8 cellular contexts compared by ENCODE assay signal in genomic region chr9:97109194-97109811, GRCh38.
A peak's percentile ranks its signal among the peaks of the same experiment; 100 is the strongest.
DNase-seq lines count a peak whose midpoint lies in the region; ATAC-seq, FAIRE-seq and TF ChIP-seq lines count a peak whose summit lies in the region.

No MANE protein-coding gene starts in this region.

- dilution Hi-C loops in mammary epithelial cell (cut with HindIII; ENCODE audit: low sequenced_read_pairs): loop anchor here (10.0 kb wide), 1 partner anchor 235 kb away; no protein-coding TSS in a partner anchor

- no peak overlapping the region for H2AFZ ChIP-seq in OCI-LY1 (ENCODE audit: low read length)
- H2AFZ ChIP-seq in mammary epithelial cell (ENCODE audit: low read depth, low read length): no peak overlapping the region

- no peaks in the 10 kb centered on the region for H3K79me2 ChIP-seq in OCI-LY1 (ENCODE audit: insufficient read depth, low read length)
- H3K79me2 ChIP-seq in mammary epithelial cell (ENCODE audit: insufficient read depth, low read length): no peaks in the 10 kb centered on the region

- no peaks in the 10 kb centered on the region for H4K20me1 ChIP-seq in OCI-LY1 (ENCODE audit: insufficient read depth, low read length)
- no peaks in the 10 kb centered on the region for H4K20me1 ChIP-seq in mammary epithelial cell (ENCODE audit: insufficient read depth, low read length)

- no peaks in the 10 kb centered on the region for H3K4me1 ChIP-seq in BE2C
- no peaks in the 10 kb centered on the region for H3K4me1 ChIP-seq in OCI-LY1 (ENCODE audit: insufficient read depth, low read length, severe bottlenecking)
- H3K4me1 ChIP-seq in mammary epithelial cell (ENCODE audit: insufficient read depth, low read length): peaks cover 4% of the 10 kb centered on the region
- H3K4me1 ChIP-seq in liver (ENCODE audit: control insufficient read depth in 4 of 4, insufficient read depth in 4 of 4, low read length in 3 of 4): no peaks in the 10 kb centered on the region

- ATAC-seq in HG02588 (IDR thresholded peaks at IDR 0.05; ENCODE audit: unreplicated experiment) (no peak), GM19397 (IDR thresholded peaks at IDR 0.05; ENCODE audit: unreplicated experiment) (no peak)

- DNase-seq in BE2C (peak; percentile 78), H7 (peak; percentile 61), mammary epithelial cell (peak; percentile 69), urothelium cell line (ENCODE audit: low spot score) (peak; percentile 53)

- FAIRE-seq in urothelium cell line (lab: Jason Lieb, UNC): no peak

- no peaks in the 10 kb centered on the region for H3F3A ChIP-seq in OCI-LY1 (ENCODE audit: insufficient read depth, low read length)

- WGBS in mammary epithelial cell (ENCODE audit: low coverage, missing lambda C conversion rate): 15% methylated on average over 4 of the region's 4 CpGs
- WGBS in liver: 28% methylated on average over 4 of the region's 4 CpGs

- no peaks in the 10 kb centered on the region for H3K9me2 ChIP-seq in OCI-LY1 (ENCODE audit: low read depth, low read length)

- H3K9ac ChIP-seq in OCI-LY1 (ENCODE audit: low read length) (no peak overlapping the region), mammary epithelial cell (ENCODE audit: insufficient read depth, low read length) (no peak overlapping the region), liver (ENCODE audit: low read depth in 1 of 2, low read length in 2 of 2) (no peak overlapping the region)

- peak; percentile 79 to 81 for TF ChIP-seq RAD21 in liver (IDR thresholded peaks at IDR 0.05)

- no peaks in the 10 kb centered on the region for H3K36me3 ChIP-seq in BE2C
- H3K36me3 ChIP-seq in H7 (replicated peaks; ENCODE audit: control insufficient read depth, insufficient read depth, low read length): no peaks in the 10 kb centered on the region; the same call in none of the 2 replicates
- H3K36me3 ChIP-seq in OCI-LY1 (ENCODE audit: insufficient read depth, low read length): no peaks in the 10 kb centered on the region
- H3K36me3 ChIP-seq in mammary epithelial cell (ENCODE audit: insufficient read depth, low read length): no peaks in the 10 kb centered on the region
- no peaks in the 10 kb centered on the region for H3K36me3 ChIP-seq in liver (ENCODE audit: control insufficient read depth in 4 of 4, insufficient read depth in 3 of 4, low read depth in 1 of 4, low read length in 3 of 4)

- intact Hi-C loops in mammary epithelial cell (cut with micrococcal nuclease): loop anchor here (1.0 to 10.0 kb wide), 5 partner anchors 63 to 505 kb away; partner anchors contain the start of gene CTSV

- CTCF ChIA-PET in mammary epithelial cell (lab: Charles Lee; ENCODE audit: low non-redundant PET): interaction anchor here (0.6 to 0.7 kb wide), 2 partner anchors 71 to 219 kb away, joined by 3 to 6 read pairs; no protein-coding TSS in a partner anchor

- H3K27me3 ChIP-seq in BE2C (no peaks in the 10 kb centered on the region), H7 (ENCODE audit: control insufficient read depth, insufficient read depth, low read length) (no peaks in the 10 kb centered on the region), OCI-LY1 (ENCODE audit: insufficient read depth, low read length) (no peaks in the 10 kb centered on the region), mammary epithelial cell (ENCODE audit: insufficient read depth, low read length) (no peaks in the 10 kb centered on the region), liver (ENCODE audit: control insufficient read depth in 4 of 4, insufficient read depth in 4 of 4, low read length in 3 of 4) (no peaks in the 10 kb centered on the region)

- H3K27ac ChIP-seq in OCI-LY1 (ENCODE audit: low read depth, low read length, poor library complexity, severe bottlenecking) (no peak overlapping the region), mammary epithelial cell (ENCODE audit: insufficient read depth, low read depth, low read length) (no peak overlapping the region), liver (ENCODE audit: low read depth in 1 of 2, low read length in 2 of 2) (no peak overlapping the region)

- in situ Hi-C loops in mammary epithelial cell (cut with MboI; ENCODE audit: low sequenced_read_pairs in 2 of 2): loop anchor here (5.0 to 25.0 kb wide), 2 partner anchors 247 to 252 kb away; partner anchors contain the start of gene ZNF782 (in 1 of the 2)

- H3K4me2 ChIP-seq in OCI-LY1 (ENCODE audit: low read length) (no peak overlapping the region), mammary epithelial cell (ENCODE audit: insufficient read depth, low read depth, low read length) (no peak overlapping the region)

- TF ChIP-seq CTCF in BE2C (IDR thresholded peaks at IDR 0.05; ENCODE audit: low read depth, low read length): peak; percentile 91
- TF ChIP-seq CTCF in OCI-LY1 (IDR thresholded peaks at IDR 0.05; ENCODE audit: low read length): peak; percentile 70
- TF ChIP-seq CTCF in mammary epithelial cell (conservative IDR thresholded peaks at IDR 0.05 in 1 of 2, IDR thresholded peaks at IDR 0.05 in 1 of 2; ENCODE audit: extremely low read depth in 1 of 2, insufficient read depth in 1 of 2, low read depth in 1 of 2, low read length in 2 of 2): peak; percentile 63 to 95
- peak; percentile 35 for TF ChIP-seq CTCF in liver (IDR thresholded peaks at IDR 0.05; ENCODE audit: low read depth, low read length, missing input control)

- H3K9me3 ChIP-seq in BE2C (no peaks in the 10 kb centered on the region), OCI-LY1 (ENCODE audit: low read length) (no peaks in the 10 kb centered on the region), mammary epithelial cell (replicated peaks; ENCODE audit: insufficient read depth, low read length) (no peaks in the 10 kb centered on the region), liver (ENCODE audit: control insufficient read depth in 4 of 4, low read length in 3 of 4) (no peaks in the 10 kb centered on the region)

- no TSS peak for BruUV-seq in mammary epithelial cell (replicated peaks; lab: Mats Ljungman, UMichigan)

- H3K4me3 ChIP-seq in BE2C (ENCODE audit: low read depth, low read length): no peak overlapping the region
- H3K4me3 ChIP-seq in H7 (ENCODE audit: insufficient read depth, low read depth, low read length): no peak overlapping the region
- no peak overlapping the region for H3K4me3 ChIP-seq in OCI-LY1 (ENCODE audit: low read depth, low read length, poor library complexity, severe bottlenecking)
- H3K4me3 ChIP-seq in mammary epithelial cell (replicated peaks in 1 of 3; ENCODE audit: insufficient read depth in 1 of 3, low read depth in 2 of 3, low read length in 3 of 3): no peak overlapping the region
- H3K4me3 ChIP-seq in liver (ENCODE audit: low read depth in 1 of 3, low read length in 3 of 3): no peak overlapping the region

TF ChIP-seq in liver, 16 proteins besides CTCF, POLR2A, EP300 and RAD21:
- TF ChIP-seq NR2F2 (IDR thresholded peaks at IDR 0.05) (no peak), REST (IDR thresholded peaks at IDR 0.05) (no peak)

Comparison
In these comparisons a context has a peak if more than half of its experiments do, and no peak if none do; other contexts are left out.
1. CTCF ChIP-seq: peak in every context shown above with its lines; median percentile 91 in BE2C; 79 in mammary epithelial cell; 70 in OCI-LY1; 35 in liver.